ENCODE assay signal across 8 cellular contexts in the genomic region with DNA sequence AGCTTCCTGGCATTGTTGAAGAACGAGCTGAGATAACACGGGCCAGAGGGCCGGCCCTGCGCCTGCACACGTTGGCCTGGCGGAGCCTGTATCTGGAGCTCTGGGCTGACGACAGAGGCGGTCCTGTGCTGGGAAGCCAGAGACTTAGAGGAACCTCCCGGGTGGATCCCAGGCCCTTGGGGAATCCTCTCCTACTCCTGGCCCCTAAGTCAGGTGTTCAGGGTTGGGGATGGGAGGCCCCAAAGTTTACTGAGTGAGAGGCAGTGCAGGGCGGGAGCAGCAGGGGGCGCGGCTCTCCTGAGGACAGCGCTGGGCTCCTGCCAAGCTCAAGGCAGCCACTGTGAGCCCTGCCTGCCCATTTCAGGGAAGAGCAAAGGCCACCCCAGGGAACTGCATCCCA. TPM values are rescaled to one million over a fixed set of nuclear protein-coding genes. Genes with fewer than 3 reads are reported as not detected.
DNase-seq lines count a peak whose midpoint lies in the region; ATAC-seq, FAIRE-seq and TF ChIP-seq lines count a peak whose summit lies in the region.

No MANE protein-coding gene starts in this region.

- H3K9me3 ChIP-seq in astrocyte (ENCODE audit: insufficient read depth, low read depth, low read length): no peaks in the 10 kb centered on the region
- H3K9me3 ChIP-seq in thyroid gland: no peaks in the 10 kb centered on the region

- no peak overlapping the region for H3K27ac Mint-ChIP-seq in astrocyte (ENCODE audit: unreplicated experiment)

- H3K4me1 ChIP-seq in astrocyte (ENCODE audit: insufficient read depth, low read length) (peaks cover 10% of the 10 kb centered on the region), thyroid gland (peaks cover 7 to 29% of the 10 kb centered on the region in 2 donors)

- 45 to 50% methylated on average over 9 to 12 of the region's 13 CpGs for WGBS in thyroid gland, 2 donors

- no peak for FAIRE-seq in astrocyte (lab: Jason Lieb, UNC)

- H3K27me3 ChIP-seq in BJ (ENCODE audit: control insufficient read depth, insufficient read depth, low read length) (peaks cover 6% of the 10 kb centered on the region; the same call in 1 of the 2 replicates), astrocyte (ENCODE audit: insufficient read depth, low read length) (peaks cover 22% of the 10 kb centered on the region), kidney epithelial cell (ENCODE audit: control insufficient read depth, insufficient read depth, low read length) (peaks cover 28% of the 10 kb centered on the region), thyroid gland (no peaks in the 10 kb centered on the region)

- TF ChIP-seq CTCF in BJ (IDR thresholded peaks at IDR 0.05; ENCODE audit: insufficient read depth, low read depth, low read length): peak; percentile 58
- peak; percentile 35 for TF ChIP-seq CTCF in astrocyte (IDR thresholded peaks at IDR 0.05; ENCODE audit: insufficient read depth, low read depth, low read length)
- TF ChIP-seq CTCF in kidney epithelial cell (IDR thresholded peaks at IDR 0.05; ENCODE audit: insufficient read depth, low read length, poor library complexity, severe bottlenecking): peak; percentile 68
- TF ChIP-seq CTCF in thyroid gland (IDR thresholded peaks at IDR 0.05): peak; percentile 28 to 83 (median 68)

- TF ChIP-seq POLR2A in thyroid gland (IDR thresholded peaks at IDR 0.05): no peak

- CTCF ChIA-PET in BJ (lab: Yijun Ruan, JAX): interaction anchor here (0.6 to 2.4 kb wide), 4 partner anchors 8 to 141 kb away, joined by 3 to 11 read pairs (median 6); no protein-coding TSS in a partner anchor

- intact Hi-C loops in thyroid gland (cut with DNase I): no loop called here

- H3K4me3 ChIP-seq in BJ (ENCODE audit: low read depth, low read length) (no peak overlapping the region), astrocyte (ENCODE audit: insufficient read depth, low read depth, low read length) (no peak overlapping the region), kidney epithelial cell (ENCODE audit: low read depth, low read length) (no peak overlapping the region), thyroid gland (replicated peaks in 1 of 3) (no peak overlapping the region)

- no peaks in the 10 kb centered on the region for H3K9me3 Mint-ChIP-seq in astrocyte (ENCODE audit: unreplicated experiment)

- peak overlapping the region; percentile 30 for H3K4me3 Mint-ChIP-seq in astrocyte (ENCODE audit: unreplicated experiment)

- peaks cover 4% of the 10 kb centered on the region for H3K36me3 Mint-ChIP-seq in astrocyte (ENCODE audit: low read depth, unreplicated experiment)

- H3K4me2 ChIP-seq in astrocyte (ENCODE audit: low read length): no peak overlapping the region

- no peaks in the 10 kb centered on the region for H4K20me1 ChIP-seq in astrocyte (ENCODE audit: insufficient read depth, low read length)

- H3K9ac ChIP-seq in astrocyte (ENCODE audit: low read length): no peak overlapping the region

- H3K79me2 ChIP-seq in astrocyte (ENCODE audit: insufficient read depth, low read length): no peaks in the 10 kb centered on the region

- no peaks in the 10 kb centered on the region for H3K36me3 ChIP-seq in BJ (ENCODE audit: control insufficient read depth, insufficient read depth, low read length)
- H3K36me3 ChIP-seq in astrocyte (ENCODE audit: insufficient read depth, low read length): no peaks in the 10 kb centered on the region
- no peaks in the 10 kb centered on the region for H3K36me3 ChIP-seq in kidney epithelial cell (ENCODE audit: control insufficient read depth, insufficient read depth, low read length)
- no peaks in the 10 kb centered on the region for H3K36me3 ChIP-seq in thyroid gland

- POLR2A ChIA-PET in BJ (lab: Charles Lee): no interaction called here

- ATAC-seq in GM19023 (IDR thresholded peaks at IDR 0.05; ENCODE audit: unreplicated experiment) (peak; percentile 57), HG02623 (IDR thresholded peaks at IDR 0.05; ENCODE audit: unreplicated experiment) (no peak)

- H2AFZ ChIP-seq in astrocyte (ENCODE audit: low read depth, low read length): no peak overlapping the region

- H3K4me1 Mint-ChIP-seq in astrocyte (ENCODE audit: low read depth, unreplicated experiment): peaks cover 8% of the 10 kb centered on the region

- DNase-seq in BJ (ENCODE audit: low read depth) (no peak), NCI-H345 treated with DMSO at 0.1 percent for 48 hours (lab: John Stamatoyannopoulos, UW; ENCODE audit: unreplicated experiment) (peak; percentile 16), astrocyte (ENCODE audit: low read depth) (no peak), kidney epithelial cell (ENCODE audit: low read depth) (no peak), thyroid gland (peak; percentile 83 to 84), retina (no peak)

- peaks cover 40% of the 10 kb centered on the region for H3K27me3 Mint-ChIP-seq in astrocyte (ENCODE audit: low read depth, unreplicated experiment)

- H3K27ac ChIP-seq in astrocyte (ENCODE audit: low read depth, low read length): no peak overlapping the region
- H3K27ac ChIP-seq in thyroid gland: no peak overlapping the region

RNA-seq across cellular contexts. Expression of gene HTRA3, which starts 2.5 kb away (rescaled TPM):
- 2.9 and 5.7 TPM in 2 replicates for polyA plus RNA-seq in BJ (2011; rRNA removed)
- polyA minus RNA-seq in BJ (2011; rRNA and poly(A)+ RNA removed): 1.4 and 2.2 TPM in 2 replicates
- total RNA-seq in astrocyte: 35.2 and 60.5 TPM in 2 replicates
- 4.7 and 5.5 TPM in 2 replicates for total RNA-seq in kidney epithelial cell
- total RNA-seq in thyroid gland: 10 to 100 TPM in 3 of 4 donors, 1 to 10 TPM in 1; 6.9 to 38.3 (median 14.0) TPM

Comparison
In these comparisons a context has a peak if more than half of its experiments do, and no peak if none do; other contexts are left out.
1. DNase-seq: peak in NCI-H345 treated with DMSO at 0.1 percent for 48 hours (single experiment) and thyroid gland (2 of 2); none in BJ (single experiment), astrocyte (single experiment), kidney epithelial cell (single experiment) and retina (single experiment).
2. Peak in every context shown above with its lines, with median percentiles within 50 percentile points of each other: CTCF ChIP-seq.